Comparison of ENCODE assay signal across 30 cellular contexts in genomic region chr21:44590311-44590721, GRCh38. TPM values are rescaled to one million over a fixed set of nuclear protein-coding genes. Genes with fewer than 3 reads are reported as not detected.
"Had no signal": no experiment of that assay in that cellular context is flagged by ENCODE, and none has a peak within 500 bp of the region (broad histone marks: within the 10 kb centered on the region; RNA-seq: fewer than 3 reads in every experiment).

No MANE protein-coding gene starts in this region.

- H3K27me3 ChIP-seq: colonic mucosa, thyroid gland, vagina had no signal

- H3K36me3 ChIP-seq: colonic mucosa, heart left ventricle, pancreas, prostate gland, suprapubic skin, thyroid gland, upper lobe of left lung, vagina had no signal

- H3K27ac ChIP-seq: colonic mucosa, heart left ventricle, pancreas, prostate gland, suprapubic skin, thyroid gland, upper lobe of left lung, vagina had no signal

- H3K4me3 ChIP-seq: colonic mucosa, heart left ventricle, pancreas, prostate gland, suprapubic skin, thyroid gland, upper lobe of left lung, vagina had no signal

- ATAC-seq: left colon; pancreas; sciatic nerve; stimulated activated naive CD8-positive, alpha-beta T cell treated with anti-CD3 and anti-CD28 coated beads, Interleukin-15, Interleukin-2, amounts not matched to agents 100 U/mL and 50 U/mL, for 24 hours had no signal

- H3K4me1 Mint-ChIP-seq: naive B cell had no signal

- H3K9me3 ChIP-seq: colonic mucosa, pancreas, prostate gland, suprapubic skin, thyroid gland, upper lobe of left lung, vagina had no signal

- H3K4me3 Mint-ChIP-seq: endodermal cell, naive B cell, nephron had no signal

- H3K27ac Mint-ChIP-seq: endodermal cell, naive B cell, nephron had no signal

- H3K4me1 ChIP-seq: colonic mucosa, pancreas, prostate gland, thyroid gland, upper lobe of left lung, vagina had no signal

- DNase-seq: colonic mucosa; effector CD4-positive, alpha-beta T cell; erythroblast; hippocampal formation; left colon; mesendoderm; naive B cell; stimulated activated CD4-positive, alpha-beta T cell treated with anti-CD3 and anti-CD28 coated beads, Interleukin-4, amount 100 ng/mL, for 4 hours; stimulated activated naive CD8-positive, alpha-beta T cell treated with anti-CD3 and anti-CD28 coated beads, Interleukin-15, Interleukin-2, amounts not matched to agents 100 U/mL and 50 U/mL, for 24 hours; thyroid gland; upper lobe of left lung had no signal

RNA-seq across cellular contexts. Expression of gene KRTAP10-6, which starts 2.0 kb away (rescaled TPM):
- total RNA-seq: cerebellum, colonic mucosa, dermis microvascular lymphatic vessel endothelial cell, endodermal cell, endothelial cell of umbilical vein, fibroblast of lung, frontal cortex, glomerular endothelial cell, heart left ventricle, kidney epithelial cell, left colon, liver, lung microvascular endothelial cell, pancreas, prostate gland, renal cortical epithelial cell, sciatic nerve, skeletal muscle tissue, thyroid gland, upper lobe of left lung, vagina had no signal

RNA-seq across cellular contexts. Expression of gene KRTAP10-5, which starts 9.9 kb away (rescaled TPM):
- total RNA-seq: cerebellum, colonic mucosa, dermis microvascular lymphatic vessel endothelial cell, endodermal cell, endothelial cell of umbilical vein, fibroblast of lung, frontal cortex, glomerular endothelial cell, heart left ventricle, kidney epithelial cell, left colon, liver, lung microvascular endothelial cell, pancreas, prostate gland, renal cortical epithelial cell, sciatic nerve, skeletal muscle tissue, upper lobe of left lung, vagina had no signal

RNA-seq across cellular contexts. Expression of gene KRTAP10-7, which starts 10.1 kb away (rescaled TPM):
- total RNA-seq: cerebellum, colonic mucosa, dermis microvascular lymphatic vessel endothelial cell, endodermal cell, endothelial cell of umbilical vein, fibroblast of lung, frontal cortex, glomerular endothelial cell, heart left ventricle, kidney epithelial cell, left colon, liver, lung microvascular endothelial cell, pancreas, prostate gland, renal cortical epithelial cell, sciatic nerve, skeletal muscle tissue, thyroid gland, upper lobe of left lung, vagina had no signal

RNA-seq across cellular contexts. Expression of gene KRTAP10-4, which starts 16.8 kb away (rescaled TPM):
- total RNA-seq: cerebellum, colonic mucosa, dermis microvascular lymphatic vessel endothelial cell, endodermal cell, endothelial cell of umbilical vein, fibroblast of lung, frontal cortex, glomerular endothelial cell, heart left ventricle, kidney epithelial cell, left colon, liver, lung microvascular endothelial cell, pancreas, prostate gland, renal cortical epithelial cell, sciatic nerve, skeletal muscle tissue, thyroid gland, upper lobe of left lung, vagina had no signal

RNA-seq across cellular contexts. Expression of gene KRTAP10-8, which starts 21.6 kb away (rescaled TPM):
- total RNA-seq: cerebellum, colonic mucosa, dermis microvascular lymphatic vessel endothelial cell, endodermal cell, endothelial cell of umbilical vein, fibroblast of lung, frontal cortex, glomerular endothelial cell, heart left ventricle, kidney epithelial cell, left colon, liver, lung microvascular endothelial cell, pancreas, prostate gland, renal cortical epithelial cell, sciatic nerve, skeletal muscle tissue, thyroid gland, upper lobe of left lung, vagina had no signal
